Comparison of ENCODE assay signal across 22 cellular contexts in genomic region chr5:6236170-6236793, GRCh38.
DNase-seq lines count a peak whose midpoint lies in the region; ATAC-seq, FAIRE-seq and TF ChIP-seq lines count a peak whose summit lies in the region.
"Had no signal": no experiment of that assay in that cellular context is flagged by ENCODE, and none has a peak within 500 bp of the region (broad histone marks: within the 10 kb centered on the region; RNA-seq: fewer than 3 reads in every experiment).

No MANE protein-coding gene starts in this region.

- H3K36me3 ChIP-seq in PC-3 (ENCODE audit: low read depth, low read length) (0 out of 2 replicates have a peak, but pooled peaks cover 4% of the 10 kb centered on the region), A673 (ENCODE audit: insufficient read depth, low read length, poor library complexity, severe bottlenecking) (no peaks in the 10 kb centered on the region), Karpas-422 (ENCODE audit: insufficient read depth, low read length) (no peaks in the 10 kb centered on the region)

- TF ChIP-seq CTCF in PC-3 (conservative IDR thresholded peaks at IDR 0.05; ENCODE audit: low read depth, low read length) = no peak
- no peak for TF ChIP-seq CTCF in epithelial cell of esophagus (IDR thresholded peaks at IDR 0.05; ENCODE audit: insufficient read depth, low read depth, low read length, missing control alignments)
- no peak for TF ChIP-seq CTCF in A673 (conservative IDR thresholded peaks at IDR 0.05; ENCODE audit: low read depth, low read length)

- H3K9me2 ChIP-seq in PC-3 (replicated peaks; ENCODE audit: low read length) = no peaks in the 10 kb centered on the region
- H3K9me2 ChIP-seq in Karpas-422 (replicated peaks; ENCODE audit: insufficient read depth, low read length) = no peaks in the 10 kb centered on the region

- H3K27ac ChIP-seq in PC-3 (ENCODE audit: low read length) (peak overlapping the region; percentile 74), A673 (ENCODE audit: low read depth, low read length, poor library complexity, severe bottlenecking) (no peak overlapping the region), Karpas-422 (ENCODE audit: low read length) (no peak overlapping the region)
- H3K27ac ChIP-seq: C4-2B, HL-60 had no signal

- DNase-seq in PC-3 = peak; percentile 97
- peak; percentile 39 for DNase-seq in epithelial cell of esophagus (ENCODE audit: low read depth)
- no peak for DNase-seq in left lobe of liver (ENCODE audit: low spot score)
- DNase-seq in A673 (ENCODE audit: low spot score) = no peak
- no peak for DNase-seq in RCC 7860 (ENCODE audit: low spot score)
- no peak for DNase-seq in superior temporal gyrus (ENCODE audit: extremely low spot score)
- DNase-seq in Karpas-422 = no peak
- DNase-seq: NCI-H1092, NCI-H1436, NCI-H1930, NCI-H2227 treated with DMSO at 0.1 percent for 48 hours, NCI-H510A, NCI-H748 treated with DMSO at 0.1 percent for 48 hours, OCI-M1, SIG-M5 had no signal

- H3K9ac ChIP-seq in PC-3 (ENCODE audit: low read length) (peak overlapping the region; percentile 15; the same call in 1 of the 2 replicates), Karpas-422 (ENCODE audit: low read length) (no peak overlapping the region)

- no peak for FAIRE-seq in RCC 7860 (lab: Jason Lieb, UNC)
- FAIRE-seq: G401.6, HepG2, K562 had no signal

- POLR2A ChIA-PET in PC-3 (lab: Charles Lee; ENCODE audit: unreplicated experiment) (no interaction called here), A673 (lab: Charles Lee; ENCODE audit: low non-redundant PET) (no interaction called here)

- ATAC-seq in GM21717 (IDR thresholded peaks at IDR 0.05; ENCODE audit: unreplicated experiment) = peak; percentile 17
- no peak for ATAC-seq in PC-3
- peak; percentile 31 for ATAC-seq in left lobe of liver
- ATAC-seq: HepG2, K562, SK-N-SH treated with all-trans-retinoic acid at 6 μM for 48 hours had no signal

- no peaks in the 10 kb centered on the region for H3K79me2 ChIP-seq in PC-3 (ENCODE audit: low read length)
- H3K79me2 ChIP-seq in Karpas-422 (ENCODE audit: low read length) = no peaks in the 10 kb centered on the region

- intact Hi-C loops in PC-3 (cut with micrococcal nuclease) = no loop called here
- intact Hi-C loops in A673 (cut with micrococcal nuclease; ENCODE audit: unreplicated experiment) = no loop called here

- no TSS peak for BruUV-seq in PC-3 (replicated peaks; lab: Mats Ljungman, UMichigan)
- BruUV-seq in A673 (replicated peaks; lab: Mats Ljungman, UMichigan) = no TSS peak

- CTCF ChIA-PET in PC-3 (lab: Charles Lee) (no interaction called here), A673 (lab: Charles Lee) (no interaction called here)

- H3K4me1 ChIP-seq in PC-3 (ENCODE audit: insufficient read depth, low read length) (peaks cover 24% of the 10 kb centered on the region), A673 (ENCODE audit: insufficient read depth, low read length, poor library complexity, severe bottlenecking) (no peaks in the 10 kb centered on the region), Karpas-422 (ENCODE audit: low read length) (no peaks in the 10 kb centered on the region)

- H3K4me2 ChIP-seq in PC-3 (ENCODE audit: low read length) (peak overlapping the region; percentile 76), Karpas-422 (ENCODE audit: low read depth, low read length, poor library complexity, severe bottlenecking) (no peak overlapping the region)

- H3F3A ChIP-seq in PC-3 (ENCODE audit: low read length, unreplicated experiment) = no peaks in the 10 kb centered on the region

- H3K27me3 ChIP-seq in PC-3 (ENCODE audit: low read length) (no peaks in the 10 kb centered on the region), A673 (replicated peaks; ENCODE audit: insufficient read depth, low read depth, low read length, poor library complexity) (peaks cover 9% of the 10 kb centered on the region), Karpas-422 (ENCODE audit: low read length) (no peaks in the 10 kb centered on the region)

- H4K20me1 ChIP-seq in PC-3 (ENCODE audit: low read length) (no peaks in the 10 kb centered on the region), Karpas-422 (ENCODE audit: insufficient read depth, low read depth, low read length) (no peaks in the 10 kb centered on the region)

- H3K9me3 ChIP-seq in PC-3 (ENCODE audit: low read length) (peaks cover 12% of the 10 kb centered on the region), A673 (ENCODE audit: low read depth, low read length, poor library complexity, severe bottlenecking) (no peaks in the 10 kb centered on the region), Karpas-422 (ENCODE audit: low read length) (no peaks in the 10 kb centered on the region; the same call in 1 of the 2 replicates)

- H3K4me3 ChIP-seq in PC-3 (ENCODE audit: low read length) (peak overlapping the region; percentile 29), epithelial cell of esophagus (ENCODE audit: low read length) (no peak overlapping the region), A673 (ENCODE audit: low read depth, low read length, poor library complexity, severe bottlenecking) (no peak overlapping the region), Karpas-422 (ENCODE audit: low read length) (no peak overlapping the region)
- H3K4me3 ChIP-seq: K562 had no signal

- H2AFZ ChIP-seq in PC-3 (ENCODE audit: low read length) = peak overlapping the region; percentile 66
- H2AFZ ChIP-seq in Karpas-422 (ENCODE audit: low read length) = no peak overlapping the region

Comparison
In these comparisons a context has a peak if more than half of its experiments do, and no peak if none do; other contexts are left out.
1. DNase-seq: peak in PC-3 (single experiment) and epithelial cell of esophagus (single experiment); none in left lobe of liver (single experiment), A673 (single experiment), RCC 7860 (single experiment), superior temporal gyrus (single experiment) and Karpas-422 (single experiment).